In genomic region chr22:23539135-23539838, GRCh38 we compare ENCODE assay signal across 8 cellular contexts. TPM values are rescaled to one million over a fixed set of nuclear protein-coding genes. Genes with fewer than 3 reads are reported as not detected.
DNase-seq lines count a peak whose midpoint lies in the region; ATAC-seq and TF ChIP-seq lines count a peak whose summit lies in the region.

No MANE protein-coding gene starts in this region.

- no peaks in the 10 kb centered on the region for H3K9me3 Mint-ChIP-seq in activated naive CD8-positive, alpha-beta T cell (ENCODE audit: low read depth)

- 27 to 32% (median 32%) methylated on average over 21 of the region's 21 CpGs for WGBS in psoas muscle, 3 donors

- DNase-seq in AML-193 (lab: John Stamatoyannopoulos, UW) (peak; percentile 60 to 70), MV-4-11 (lab: John Stamatoyannopoulos, UW) (peak; percentile 76), SKM-1 (lab: John Stamatoyannopoulos, UW; ENCODE audit: unreplicated experiment) (peak; percentile 19), Right ventricle myocardium superior (peak; percentile 87), psoas muscle (peak; percentile 68 to 77), ureter (ENCODE audit: low spot score) (peak; percentile 85)

- TF ChIP-seq CTCF in psoas muscle (IDR thresholded peaks at IDR 0.05) = peak; percentile 79

- H3K27me3 Mint-ChIP-seq in activated naive CD8-positive, alpha-beta T cell = no peaks in the 10 kb centered on the region

- peak overlapping the region; percentile 56 for H3K4me3 Mint-ChIP-seq in activated naive CD8-positive, alpha-beta T cell

- H3K36me3 ChIP-seq in psoas muscle (ENCODE audit: insufficient read depth in 1 of 2, low read depth in 1 of 2) = no peaks in the 10 kb centered on the region

- intact Hi-C loops in Right ventricle myocardium superior (cut with DNase I) (loop anchor here (2.0 to 10.0 kb wide), 2 partner anchors 134 to 224 kb away; no protein-coding TSS in a partner anchor), psoas muscle (cut with DNase I) (no loop called here)

- H3K9me3 ChIP-seq in psoas muscle = no peaks in the 10 kb centered on the region

- H3K4me1 ChIP-seq in psoas muscle = no peaks in the 10 kb centered on the region

- H3K27ac Mint-ChIP-seq in activated naive CD8-positive, alpha-beta T cell = no peak overlapping the region

- ATAC-seq in GM19463 (IDR thresholded peaks at IDR 0.05; ENCODE audit: unreplicated experiment) (peak; percentile 50), Right ventricle myocardium superior (ENCODE audit: poor library complexity) (peak; percentile 98), psoas muscle (peak; percentile 88 to 99 (median 97))

- H3K36me3 Mint-ChIP-seq in activated naive CD8-positive, alpha-beta T cell = no peaks in the 10 kb centered on the region

- no peak overlapping the region for H3K4me3 ChIP-seq in psoas muscle

- no peak overlapping the region for H3K27ac ChIP-seq in psoas muscle

- H3K27me3 ChIP-seq in psoas muscle (ENCODE audit: insufficient read depth in 3 of 3, low read length in 2 of 3) = no peaks in the 10 kb centered on the region

- peaks cover 6% of the 10 kb centered on the region for H3K4me1 Mint-ChIP-seq in activated naive CD8-positive, alpha-beta T cell (ENCODE audit: low read depth)

RNA-seq across cellular contexts. Expression of gene IGLL1, which starts 40.8 kb away (rescaled TPM):
- total RNA-seq in Right ventricle myocardium superior (not detected), psoas muscle (not detected), ureter (not detected)
- not detected for polyA plus RNA-seq in psoas muscle

Comparison
In these comparisons a context has a peak if more than half of its experiments do, and no peak if none do; other contexts are left out.
1. DNase-seq: peak in every context shown above with its lines; median percentile 87 in Right ventricle myocardium superior; 85 in ureter; 76 in MV-4-11; 72 in psoas muscle; 65 in AML-193; 19 in SKM-1.